In the genomic region with DNA sequence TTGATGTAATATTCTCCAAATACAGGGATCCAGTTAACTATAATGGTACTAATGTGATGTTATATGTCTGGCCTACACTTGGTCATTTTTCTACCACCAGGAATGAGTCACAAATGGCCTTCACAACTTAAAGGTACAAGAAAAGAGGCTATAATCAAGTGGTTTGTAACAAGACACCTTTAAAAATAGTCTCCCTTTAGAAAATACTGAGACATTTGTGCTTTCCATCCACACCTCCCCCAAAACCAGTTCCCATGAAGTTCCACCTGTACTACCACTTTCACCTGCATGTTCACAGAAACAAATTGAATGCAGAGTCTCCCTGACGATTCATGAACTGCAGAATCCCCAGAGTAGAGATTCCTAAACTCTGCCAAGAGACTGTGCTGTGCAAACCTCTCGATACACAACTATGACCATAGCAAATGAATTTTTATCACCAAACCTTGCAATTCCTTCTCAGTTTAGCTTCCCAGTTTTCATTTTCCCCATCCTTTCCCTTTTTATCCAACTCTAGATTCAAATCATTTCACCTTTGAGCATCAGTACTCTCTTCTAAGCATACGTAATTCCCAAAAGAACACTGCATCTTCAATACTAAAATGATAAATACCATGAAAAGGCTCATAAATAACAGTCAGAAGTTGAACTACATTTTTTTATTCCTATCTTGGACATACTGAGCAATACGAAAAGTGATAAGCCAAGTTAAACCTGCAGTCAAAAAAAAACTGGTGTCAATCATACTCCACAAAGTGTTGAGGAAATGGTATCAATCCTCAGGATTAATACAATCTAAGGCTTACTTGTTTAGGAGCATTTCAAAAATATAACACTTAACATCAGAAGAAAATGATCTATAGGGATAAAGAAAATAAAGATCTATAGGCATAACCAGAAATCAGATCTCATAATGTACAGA, we compare ENCODE assay signal across 8 cellular contexts. TPM values are rescaled to one million over a fixed set of nuclear protein-coding genes. Genes with fewer than 3 reads are reported as not detected.
DNase-seq lines count a peak whose midpoint lies in the region; ATAC-seq and TF ChIP-seq lines count a peak whose summit lies in the region.

No MANE protein-coding gene starts in this region.

- TF ChIP-seq POLR2A in right lobe of liver (IDR thresholded peaks at IDR 0.05), result no peak

- H3K4me3 ChIP-seq in heart right ventricle, result peak overlapping the region; percentile 25 to 98 (median 90)
- H3K4me3 ChIP-seq in right lobe of liver, result peak overlapping the region; percentile 2 to 81 (median 78)
- peak overlapping the region; percentile 57 for H3K4me3 ChIP-seq in urinary bladder (ENCODE audit: low read depth, low read length)

- no peaks in the 10 kb centered on the region for H3K9me3 Mint-ChIP-seq in activated naive CD8-positive, alpha-beta T cell treated with anti-CD3 and anti-CD28 coated beads, Interleukin-2, amount 10 ng/mL, durations not matched to agents 7 days and 5 days

- DNase-seq in heart right ventricle (no peak), Right ventricle myocardium inferior (ENCODE audit: missing footprints) (no peak), right lobe of liver (no peak), SW 1271 (lab: John Stamatoyannopoulos, UW) (no peak), RWPE1 (ENCODE audit: low spot score) (no peak), NCI-H187 treated with DMSO at 0.1 percent for 48 hours (lab: John Stamatoyannopoulos, UW) (no peak)
- no peak for DNase-seq in activated naive CD8-positive, alpha-beta T cell treated with anti-CD3 and anti-CD28 coated beads, Interleukin-2, amount 10 ng/mL, durations not matched to agents 7 days and 5 days

- H3K4me3 Mint-ChIP-seq in activated naive CD8-positive, alpha-beta T cell treated with anti-CD3 and anti-CD28 coated beads, Interleukin-2, amount 10 ng/mL, durations not matched to agents 7 days and 5 days, result peak overlapping the region; percentile 88

- TF ChIP-seq CTCF in heart right ventricle (IDR thresholded peaks at IDR 0.05) (no peak), right lobe of liver (IDR thresholded peaks at IDR 0.05) (no peak), RWPE1 (conservative IDR thresholded peaks at IDR 0.05; ENCODE audit: low read depth) (no peak)

- no peaks in the 10 kb centered on the region for H3K27me3 ChIP-seq in heart right ventricle
- no peaks in the 10 kb centered on the region for H3K27me3 ChIP-seq in right lobe of liver

- H3K36me3 Mint-ChIP-seq in activated naive CD8-positive, alpha-beta T cell treated with anti-CD3 and anti-CD28 coated beads, Interleukin-2, amount 10 ng/mL, durations not matched to agents 7 days and 5 days, result peaks cover 77% of the 10 kb centered on the region

- ATAC-seq in heart right ventricle (no peak), Right ventricle myocardium inferior (no peak), right lobe of liver (no peak)
- ATAC-seq in activated naive CD8-positive, alpha-beta T cell treated with anti-CD3 and anti-CD28 coated beads, Interleukin-2, amount 10 ng/mL, durations not matched to agents 7 days and 5 days (ENCODE audit: low read depth), result no peak

- WGBS in heart right ventricle, 2 donors, result 18 to 19% methylated on average over 4 of the region's 4 CpGs
- 10% methylated on average over 4 of the region's 4 CpGs for WGBS in right lobe of liver (ENCODE audit: insufficient coverage, low coverage, low lambda C conversion rate, missing lambda C conversion rate)
- WGBS in urinary bladder, result 24% methylated on average over 4 of the region's 4 CpGs

- POLR2A ChIA-PET in activated naive CD8-positive, alpha-beta T cell treated with anti-CD3 and anti-CD28 coated beads, Interleukin-2, amount 10 ng/mL, durations not matched to agents 7 days and 5 days (lab: Charles Lee), result no interaction called here
- POLR2A ChIA-PET in RWPE1 (lab: Yijun Ruan, JAX; ENCODE audit: low non-redundant PET), result no interaction called here

- H3K4me1 ChIP-seq in heart right ventricle (peaks cover 5 to 76% (median 54%) of the 10 kb centered on the region in 9 donors), right lobe of liver (peaks cover 0 to 39% (median 4%) of the 10 kb centered on the region in 4 donors), urinary bladder (ENCODE audit: insufficient read depth) (peaks cover 2% of the 10 kb centered on the region)

- H3K27ac Mint-ChIP-seq in activated naive CD8-positive, alpha-beta T cell treated with anti-CD3 and anti-CD28 coated beads, Interleukin-2, amount 10 ng/mL, durations not matched to agents 7 days and 5 days, result peak overlapping the region; percentile 99

- H3K4me1 Mint-ChIP-seq in activated naive CD8-positive, alpha-beta T cell treated with anti-CD3 and anti-CD28 coated beads, Interleukin-2, amount 10 ng/mL, durations not matched to agents 7 days and 5 days, result peaks cover 51% of the 10 kb centered on the region

- intact Hi-C loops in heart right ventricle (cut with DNase I), result loop anchor here (5.0 to 10.0 kb wide), 21 partner anchors 55 to 758 kb away; no protein-coding TSS in a partner anchor
- intact Hi-C loops in Right ventricle myocardium inferior (cut with DNase I), result loop anchor here (5.0 kb wide), 3 partner anchors 63 to 158 kb away; no protein-coding TSS in a partner anchor
- intact Hi-C loops in right lobe of liver (cut with DNase I), result no loop called here

- H3K27me3 Mint-ChIP-seq in activated naive CD8-positive, alpha-beta T cell treated with anti-CD3 and anti-CD28 coated beads, Interleukin-2, amount 10 ng/mL, durations not matched to agents 7 days and 5 days, result no peaks in the 10 kb centered on the region

- CTCF ChIA-PET in RWPE1 (lab: Yijun Ruan, JAX), result interaction anchor here (0.7 kb wide), 1 partner anchor 224 kb away, joined by 3 read pairs; no protein-coding TSS in a partner anchor

- peak overlapping the region in 9 of 10 donors; percentile 10 to 99 (median 98) for H3K27ac ChIP-seq in heart right ventricle
- H3K27ac ChIP-seq in right lobe of liver, result peak overlapping the region; percentile 99 to 100 (median 100)
- peak overlapping the region; percentile 56 for H3K27ac ChIP-seq in urinary bladder (ENCODE audit: low read depth)
- no peak overlapping the region for H3K27ac ChIP-seq in RWPE1

- H3K9me3 ChIP-seq in heart right ventricle, result no peaks in the 10 kb centered on the region
- H3K9me3 ChIP-seq in right lobe of liver, result no peaks in the 10 kb centered on the region

- H3K36me3 ChIP-seq in heart right ventricle, result peaks cover 0 to 59% (median 5%) of the 10 kb centered on the region in 9 donors
- H3K36me3 ChIP-seq in right lobe of liver, result peaks cover 0 to 20% (median 3%) of the 10 kb centered on the region in 4 donors
- no peaks in the 10 kb centered on the region for H3K36me3 ChIP-seq in urinary bladder (ENCODE audit: insufficient read depth)

RNA-seq across cellular contexts. Expression of gene BTG1, which starts 5.8 kb away (rescaled TPM):
- total RNA-seq in heart right ventricle (100 to 1,000 TPM in 2 of 10 donors, 10 to 100 TPM in 8; 54.4 to 127 (median 71.3) TPM), Right ventricle myocardium inferior (66.9 TPM), right lobe of liver (100 to 1,000 TPM in 1 of 6 experiments, 10 to 100 TPM in 5; 23.4 to 129 (median 52.8) TPM), urinary bladder (32.8 TPM)
- polyA plus RNA-seq in heart right ventricle (10 to 100 TPM; 20.0 to 33.4 TPM), urinary bladder (50.6 TPM)
- total RNA-seq in activated naive CD8-positive, alpha-beta T cell treated with anti-CD3 and anti-CD28 coated beads, Interleukin-2, amount 10 ng/mL, durations not matched to agents 7 days and 5 days, result 100 to 1,000 TPM; 249 to 255 TPM

Comparison
In these comparisons a context has a peak if more than half of its experiments do, and no peak if none do; other contexts are left out.
1. intact Hi-C loops: an anchor here in heart right ventricle (5.0 to 10.0 kb wide) and Right ventricle myocardium inferior (5.0 kb wide); none called in right lobe of liver.